ENCODE assay signal across 22 cellular contexts in genomic region chr19:19571387-19571786, GRCh38. TPM values are rescaled to one million over a fixed set of nuclear protein-coding genes. Genes with fewer than 3 reads are reported as not detected.
"Had no signal": no experiment of that assay in that cellular context is flagged by ENCODE, and none has a peak within 500 bp of the region (broad histone marks: within the 10 kb centered on the region; RNA-seq: fewer than 3 reads in every experiment).

No MANE protein-coding gene starts in this region.

- H3K4me3 ChIP-seq: K562 had no signal

- H3K27ac Mint-ChIP-seq: IgD-negative memory B cell had no signal

- H3K4me2 ChIP-seq: KMS-11 had no signal

- H3K9ac ChIP-seq: KMS-11 had no signal

- DNase-seq: Kasumi-1, MM.1S, NCI-H1092 treated with DMSO at 0.1 percent for 48 hours, NCI-H1436, NCI-H187, NCI-H2029, NCI-H2081 treated with DMSO at 0.1 percent for 48 hours, NCI-H2171, NCI-H226, NCI-H446, NCI-H510A, NCI-H524 treated with DMSO at 0.1 percent for 48 hours, NCI-H69, NCI-H774, RPMI8226, SHP77 had no signal

- H3K27me3 Mint-ChIP-seq: IgD-negative memory B cell had no signal

- H3K4me3 Mint-ChIP-seq: IgD-negative memory B cell had no signal

- H3K27ac ChIP-seq: KMS-11 had no signal

- H3K4me1 Mint-ChIP-seq: IgD-negative memory B cell had no signal

- ATAC-seq: HepG2, K562 had no signal

RNA-seq across cellular contexts. Expression of gene CILP2, which starts 33.3 kb away (rescaled TPM):
- total RNA-seq: HT1080, SK-MEL-5 had no signal
- polyA plus RNA-seq: IgD-negative memory B cell had no signal

RNA-seq across cellular contexts. Expression of gene YJEFN3, which starts 42.7 kb away (rescaled TPM):
- polyA plus RNA-seq: IgD-negative memory B cell had no signal

RNA-seq across cellular contexts. Expression of gene PBX4, which starts 47.1 kb away (rescaled TPM):
- total RNA-seq: HepG2, HT1080 had no signal
- polyA plus RNA-seq: HepG2 had no signal
